7 cellular contexts compared by ENCODE assay signal in genomic region chr3:49673715-49674490, GRCh38. TPM values are rescaled to one million over a fixed set of nuclear protein-coding genes. Genes with fewer than 3 reads are reported as not detected.
DNase-seq lines count a peak whose midpoint lies in the region; ATAC-seq, FAIRE-seq and TF ChIP-seq lines count a peak whose summit lies in the region.

APEH (plus strand) TSS chr3:49674351; CDS start chr3:49674402, 51 bp downstream.

- intact Hi-C loops in kidney (cut with DNase I) = no loop called here

- H3K4me3 ChIP-seq in cardiac fibroblast (replicated peaks in 1 of 2; ENCODE audit: low read depth in 2 of 2, low read length in 2 of 2) = peak within 1 kb of the TSS; percentile 76 to 88
- peak within 1 kb of the TSS; percentile 75 to 82 for H3K4me3 ChIP-seq in kidney (ENCODE audit: low read length in 2 of 2)

- H3K9me3 ChIP-seq in kidney (ENCODE audit: control insufficient read depth in 1 of 2, low read length in 2 of 2) = no peaks in the 10 kb centered on the region

- H3K27ac ChIP-seq in kidney (ENCODE audit: low read depth in 2 of 2, low read length in 2 of 2) = peak within 1 kb of the TSS; percentile 85 to 93

- peaks cover 31 to 35% of the 10 kb centered on the region in 2 donors for H3K4me1 ChIP-seq in kidney (ENCODE audit: control insufficient read depth in 1 of 2, insufficient read depth in 1 of 2, low read depth in 1 of 2, low read length in 2 of 2)

- DNase-seq in T-helper 2 cell (peak; percentile 95 to 100 (median 97)), cardiac fibroblast (ENCODE audit: low read depth in 2 of 2) (peak; percentile 98), kidney (peak; percentile 99), NCI-H1092 treated with DMSO at 0.1 percent for 48 hours (lab: John Stamatoyannopoulos, UW) (no peak)
- DNase-seq in stimulated activated CD4-positive, alpha-beta T cell treated with anti-CD3 and anti-CD28 coated beads, Interleukin-1b, Interleukin-23, amount 100 ng/mL, for 24 hours (ENCODE audit: low read depth in 4 of 4, low spot score in 1 of 4) = peak; percentile 89 to 99 (median 94)

- FAIRE-seq in kidney (lab: Jason Lieb, UNC) = no peak

- peaks cover 9 to 30% of the 10 kb centered on the region in 2 donors for H3K36me3 ChIP-seq in kidney (ENCODE audit: control insufficient read depth in 1 of 2, insufficient read depth in 2 of 2, low read length in 2 of 2)

- H3K9ac ChIP-seq in kidney (ENCODE audit: low read length in 2 of 2) = peak within 1 kb of the TSS; percentile 13 to 82

- peak; percentile 70 for ATAC-seq in GM18870 (IDR thresholded peaks at IDR 0.05; ENCODE audit: unreplicated experiment)
- peak; percentile 74 for ATAC-seq in HG03103 (IDR thresholded peaks at IDR 0.05; ENCODE audit: low read depth, unreplicated experiment)

- no peak for TF ChIP-seq CTCF in cardiac fibroblast (IDR thresholded peaks at IDR 0.05; ENCODE audit: low read depth, low read length)
- no peak for TF ChIP-seq CTCF in kidney (IDR thresholded peaks at IDR 0.05; ENCODE audit: borderline replicate concordance, extremely low read depth, insufficient read depth)

RNA-seq across cellular contexts. Expression of gene APEH, which starts in this region (rescaled TPM):
- total RNA-seq in kidney = 143 TPM
- polyA plus RNA-seq in kidney (ENCODE audit: insufficient read depth, low read depth, low replicate concordance) = 138 TPM
